In genomic region chr12:69070319-69071090, GRCh38 we compare ENCODE assay signal across 8 cellular contexts.
DNase-seq lines count a peak whose midpoint lies in the region; ATAC-seq and TF ChIP-seq lines count a peak whose summit lies in the region.

No MANE protein-coding gene starts in this region.

- no peaks in the 10 kb centered on the region for H3K36me3 ChIP-seq in NT2/D1 (ENCODE audit: insufficient read depth, insufficient read length, low read length)
- H3K36me3 ChIP-seq in naive thymus-derived CD4-positive, alpha-beta T cell (ENCODE audit: control insufficient read depth in 2 of 3, insufficient read depth in 3 of 3, low read length in 3 of 3), result no peaks in the 10 kb centered on the region

- no peaks in the 10 kb centered on the region for H3K27me3 ChIP-seq in NT2/D1 (ENCODE audit: insufficient read depth, insufficient read length)
- no peaks in the 10 kb centered on the region for H3K27me3 ChIP-seq in naive thymus-derived CD4-positive, alpha-beta T cell (ENCODE audit: control insufficient read depth in 2 of 2, insufficient read depth in 2 of 2, low read length in 2 of 2)

- H3K4me3 Mint-ChIP-seq in naive thymus-derived CD4-positive, alpha-beta T cell, result no peak overlapping the region

- peaks cover 10 to 16% (median 14%) of the 10 kb centered on the region in 5 donors for H3K27me3 Mint-ChIP-seq in naive thymus-derived CD4-positive, alpha-beta T cell

- DNase-seq in NT2/D1 (ENCODE audit: low read depth, low spot score) (peak; percentile 61), substantia nigra (lab: John Stamatoyannopoulos, UW) (peak in 44 of 49 donors; percentile 6 to 74 (median 40))
- DNase-seq in activated CD8-positive, alpha-beta memory T cell treated with anti-CD3 and anti-CD28 coated beads, Interleukin-2, amount 50 U/mL, for 4 hours, result peak; percentile 56
- DNase-seq in naive thymus-derived CD4-positive, alpha-beta T cell, result peak; percentile 7 to 58 (median 45)

- ATAC-seq in GM19328 (IDR thresholded peaks at IDR 0.05; ENCODE audit: unreplicated experiment) (peak; percentile 79), HG03571 (IDR thresholded peaks at IDR 0.05; ENCODE audit: unreplicated experiment) (peak; percentile 72), esophagus mucosa (peak; percentile 72)
- ATAC-seq in naive thymus-derived CD4-positive, alpha-beta T cell, result peak; percentile 81

- CTCF ChIA-PET in naive thymus-derived CD4-positive, alpha-beta T cell (lab: Charles Lee), result interaction anchor here (0.6 to 1.1 kb wide), 3 partner anchors 100 to 801 kb away, joined by 3 to 4 read pairs (median 3); no protein-coding TSS in a partner anchor

- no peaks in the 10 kb centered on the region for H3K9me3 Mint-ChIP-seq in naive thymus-derived CD4-positive, alpha-beta T cell

- H3K9me3 ChIP-seq in NT2/D1 (ENCODE audit: insufficient read depth, low read length), result no peaks in the 10 kb centered on the region
- no peaks in the 10 kb centered on the region for H3K9me3 ChIP-seq in naive thymus-derived CD4-positive, alpha-beta T cell (ENCODE audit: control insufficient read depth in 2 of 3, low read length in 3 of 3)

- H3K36me3 Mint-ChIP-seq in naive thymus-derived CD4-positive, alpha-beta T cell, result no peaks in the 10 kb centered on the region

- no peak overlapping the region for H3K9ac ChIP-seq in NT2/D1 (ENCODE audit: insufficient read length, low read depth)

- H3K27ac ChIP-seq in C4-2B (no peak overlapping the region), substantia nigra (ENCODE audit: low read depth, low read length, poor library complexity, severe bottlenecking) (no peak overlapping the region)
- no peak overlapping the region for H3K27ac ChIP-seq in naive thymus-derived CD4-positive, alpha-beta T cell (ENCODE audit: low read depth, low read length)

- H3K27ac Mint-ChIP-seq in naive thymus-derived CD4-positive, alpha-beta T cell, result no peak overlapping the region

- peaks cover 0 to 7% (median 0%) of the 10 kb centered on the region in 7 donors for H3K4me1 Mint-ChIP-seq in naive thymus-derived CD4-positive, alpha-beta T cell

- H3K4me1 ChIP-seq in NT2/D1 (ENCODE audit: insufficient read depth, insufficient read length), result no peaks in the 10 kb centered on the region
- H3K4me1 ChIP-seq in naive thymus-derived CD4-positive, alpha-beta T cell (ENCODE audit: control insufficient read depth in 2 of 2, insufficient read depth in 2 of 2, low read length in 2 of 2), result no peaks in the 10 kb centered on the region

- no peak overlapping the region for H3K4me3 ChIP-seq in NT2/D1 (ENCODE audit: insufficient read length, low read depth)
- no peak overlapping the region for H3K4me3 ChIP-seq in naive thymus-derived CD4-positive, alpha-beta T cell (ENCODE audit: low read length)

- POLR2A ChIA-PET in naive thymus-derived CD4-positive, alpha-beta T cell (lab: Charles Lee), result no interaction called here

- peak; percentile 96 for TF ChIP-seq CTCF in C4-2B (conservative IDR thresholded peaks at IDR 0.05)

- intact Hi-C loops in naive thymus-derived CD4-positive, alpha-beta T cell (cut with micrococcal nuclease), result loop anchor here (1.0 to 2.0 kb wide), 5 partner anchors 184 to 1030 kb away; no protein-coding TSS in a partner anchor
